ENCODE assay signal across 38 cellular contexts in the genomic region with DNA sequence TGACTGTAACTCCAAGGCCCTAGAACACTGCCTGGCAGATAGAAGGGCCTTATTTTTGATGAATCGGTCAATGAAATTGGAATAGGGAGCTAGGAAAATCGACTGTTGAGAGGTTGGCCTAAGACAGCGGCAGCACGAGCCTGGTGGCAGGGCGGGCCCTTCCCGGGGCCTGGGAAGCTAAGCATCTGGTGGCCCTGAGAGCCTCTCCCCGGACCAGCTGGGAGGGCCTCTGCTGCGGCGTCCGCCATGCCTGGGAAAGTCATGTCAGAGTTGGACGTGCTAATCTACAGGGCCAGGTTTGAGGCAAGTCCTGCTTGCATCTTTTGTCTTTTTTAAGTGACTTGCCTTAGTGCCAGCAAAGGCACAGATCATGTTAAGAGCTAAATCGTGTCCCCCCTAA. TPM values are rescaled to one million over a fixed set of nuclear protein-coding genes. Genes with fewer than 3 reads are reported as not detected.
"Had no signal": no experiment of that assay in that cellular context is flagged by ENCODE, and none has a peak within 500 bp of the region (broad histone marks: within the 10 kb centered on the region; RNA-seq: fewer than 3 reads in every experiment).

No MANE protein-coding gene starts in this region.

- H3K4me1 Mint-ChIP-seq: activated CD4-positive, alpha-beta memory T cell treated with anti-CD3 and anti-CD28 coated beads, Interleukin-2, amount 10 ng/mL, durations not matched to agents 7 days and 5 days; activated CD4-positive, alpha-beta T cell treated with anti-CD3 and anti-CD28 coated beads for 36 hours; activated CD4-positive, alpha-beta T cell treated with anti-CD3 and anti-CD28 coated beads, Interleukin-2, amount 10 ng/mL, durations not matched to agents 7 days and 5 days; activated CD8-positive, alpha-beta memory T cell treated with anti-CD3 and anti-CD28 coated beads, Interleukin-2, amount 10 ng/mL, durations not matched to agents 7 days and 5 days; activated naive CD4-positive, alpha-beta T cell treated with anti-CD3 and anti-CD28 coated beads, Interleukin-2, amount 10 ng/mL, durations not matched to agents 7 days and 5 days; activated naive CD4-positive, alpha-beta T cell treated with anti-CD3 and anti-CD28 coated beads, Interleukin-2, amount 50 U/mL, for 24 hours; activated naive CD8-positive, alpha-beta T cell treated with anti-CD3 and anti-CD28 coated beads, Interleukin-2, amount 10 ng/mL, durations not matched to agents 7 days and 5 days; activated naive CD8-positive, alpha-beta T cell treated with anti-CD3 and anti-CD28 coated beads, Interleukin-2, amount 50 U/mL, for 24 hours; brain; central memory CD8-positive, alpha-beta T cell; WTC11 had no signal

- H3K4me3 Mint-ChIP-seq: activated CD4-positive, alpha-beta memory T cell treated with anti-CD3 and anti-CD28 coated beads, Interleukin-2, amount 10 ng/mL, durations not matched to agents 7 days and 5 days; activated CD4-positive, alpha-beta T cell treated with anti-CD3 and anti-CD28 coated beads for 36 hours; activated CD4-positive, alpha-beta T cell treated with anti-CD3 and anti-CD28 coated beads, Interleukin-2, amount 10 ng/mL, durations not matched to agents 7 days and 5 days; activated CD8-positive, alpha-beta memory T cell treated with anti-CD3 and anti-CD28 coated beads, Interleukin-2, amount 10 ng/mL, durations not matched to agents 7 days and 5 days; activated CD8-positive, alpha-beta T cell treated with anti-CD3 and anti-CD28 coated beads, Interleukin-2, amount 10 ng/mL, durations not matched to agents 7 days and 5 days; activated naive CD4-positive, alpha-beta T cell treated with anti-CD3 and anti-CD28 coated beads, Interleukin-2, amount 10 ng/mL, durations not matched to agents 7 days and 5 days; activated naive CD4-positive, alpha-beta T cell treated with anti-CD3 and anti-CD28 coated beads, Interleukin-2, amount 50 U/mL, for 24 hours; activated naive CD8-positive, alpha-beta T cell; activated naive CD8-positive, alpha-beta T cell treated with anti-CD3 and anti-CD28 coated beads, Interleukin-2, amount 10 ng/mL, durations not matched to agents 7 days and 5 days; activated naive CD8-positive, alpha-beta T cell treated with anti-CD3 and anti-CD28 coated beads, Interleukin-2, amount 50 U/mL, for 24 hours; activated T-cell treated with anti-CD3 and anti-CD28 coated beads, Interleukin-2, amount 50 U/mL, for 24 hours; brain; central memory CD8-positive, alpha-beta T cell; T-helper 1 cell treated with Interleukin-12 subunit alpha and Interleukin-12 subunit beta and Interleukin-4 antibody, amounts not matched to agents 30 μg/mL and 1 μg/mL, for 36 hours; T-helper 2 cell treated with Interferon-gamma antibody and Interleukin-4, amounts not matched to agents 5 μg/mL and 100 μg/mL, for 36 hours; WTC11 had no signal

- H3K27me3 Mint-ChIP-seq: activated CD4-positive, alpha-beta T cell treated with anti-CD3 and anti-CD28 coated beads, Interleukin-2, amount 10 ng/mL, durations not matched to agents 7 days and 5 days; activated naive CD8-positive, alpha-beta T cell; activated naive CD8-positive, alpha-beta T cell treated with anti-CD3 and anti-CD28 coated beads, Interleukin-2, amount 10 ng/mL, durations not matched to agents 7 days and 5 days had no signal

- ATAC-seq: activated CD4-positive, alpha-beta T cell treated with anti-CD3 and anti-CD28 coated beads for 36 hours; activated CD4-positive, CD25-positive, alpha-beta regulatory T cell treated with anti-CD3 and anti-CD28 coated beads, Interleukin-2, amount 50 U/mL, for 24 hours; activated CD8-positive, alpha-beta memory T cell treated with anti-CD3 and anti-CD28 coated beads, Interleukin-2, amount 10 ng/mL, durations not matched to agents 7 days and 5 days; activated CD8-positive, alpha-beta T cell treated with anti-CD3 and anti-CD28 coated beads, Interleukin-2, amount 10 ng/mL, durations not matched to agents 7 days and 5 days; activated naive CD8-positive, alpha-beta T cell treated with anti-CD3 and anti-CD28 coated beads, Interleukin-2, amount 50 U/mL, for 24 hours; WTC11 had no signal

- H3K27ac Mint-ChIP-seq: activated CD4-positive, alpha-beta memory T cell treated with anti-CD3 and anti-CD28 coated beads, Interleukin-2, amount 10 ng/mL, durations not matched to agents 7 days and 5 days; activated CD4-positive, alpha-beta T cell treated with anti-CD3 and anti-CD28 coated beads for 36 hours; activated CD4-positive, alpha-beta T cell treated with anti-CD3 and anti-CD28 coated beads, Interleukin-2, amount 10 ng/mL, durations not matched to agents 7 days and 5 days; activated CD8-positive, alpha-beta memory T cell treated with anti-CD3 and anti-CD28 coated beads, Interleukin-2, amount 10 ng/mL, durations not matched to agents 7 days and 5 days; activated CD8-positive, alpha-beta T cell treated with anti-CD3 and anti-CD28 coated beads, Interleukin-2, amount 10 ng/mL, durations not matched to agents 7 days and 5 days; activated naive CD4-positive, alpha-beta T cell treated with anti-CD3 and anti-CD28 coated beads, Interleukin-2, amount 10 ng/mL, durations not matched to agents 7 days and 5 days; activated naive CD4-positive, alpha-beta T cell treated with anti-CD3 and anti-CD28 coated beads, Interleukin-2, amount 50 U/mL, for 24 hours; activated naive CD8-positive, alpha-beta T cell; activated naive CD8-positive, alpha-beta T cell treated with anti-CD3 and anti-CD28 coated beads, Interleukin-2, amount 10 ng/mL, durations not matched to agents 7 days and 5 days; activated naive CD8-positive, alpha-beta T cell treated with anti-CD3 and anti-CD28 coated beads, Interleukin-2, amount 50 U/mL, for 24 hours; activated T-cell treated with anti-CD3 and anti-CD28 coated beads, Interleukin-2, amount 50 U/mL, for 24 hours; activated T-helper 2 cell treated with anti-CD3 and anti-CD28 coated beads, Interferon-gamma antibody, Interleukin-2, Interleukin-4, amounts not matched to agents 10 μg/mL and 5 μg/mL and 100 μg/mL, durations not matched to agents 14 hours and 24 hours and 36 hours; brain; T-helper 1 cell treated with Interleukin-12 subunit alpha and Interleukin-12 subunit beta and Interleukin-4 antibody, amounts not matched to agents 30 μg/mL and 1 μg/mL, for 36 hours; T-helper 2 cell treated with Interferon-gamma antibody and Interleukin-4, amounts not matched to agents 5 μg/mL and 100 μg/mL, for 36 hours; WTC11 had no signal

- H3K36me3 Mint-ChIP-seq: activated CD8-positive, alpha-beta memory T cell treated with anti-CD3 and anti-CD28 coated beads, Interleukin-2, amount 10 ng/mL, durations not matched to agents 7 days and 5 days; activated naive CD4-positive, alpha-beta T cell treated with anti-CD3 and anti-CD28 coated beads, Interleukin-2, amount 10 ng/mL, durations not matched to agents 7 days and 5 days; activated naive CD4-positive, alpha-beta T cell treated with anti-CD3 and anti-CD28 coated beads, Interleukin-2, amount 50 U/mL, for 24 hours; activated naive CD8-positive, alpha-beta T cell; activated naive CD8-positive, alpha-beta T cell treated with anti-CD3 and anti-CD28 coated beads, Interleukin-2, amount 10 ng/mL, durations not matched to agents 7 days and 5 days; brain; WTC11 had no signal

- H3K9me3 Mint-ChIP-seq: activated CD4-positive, alpha-beta memory T cell treated with anti-CD3 and anti-CD28 coated beads, Interleukin-2, amount 10 ng/mL, durations not matched to agents 7 days and 5 days; activated CD4-positive, alpha-beta T cell treated with anti-CD3 and anti-CD28 coated beads, Interleukin-2, amount 10 ng/mL, durations not matched to agents 7 days and 5 days; activated naive CD4-positive, alpha-beta T cell treated with anti-CD3 and anti-CD28 coated beads, Interleukin-2, amount 10 ng/mL, durations not matched to agents 7 days and 5 days; activated naive CD4-positive, alpha-beta T cell treated with anti-CD3 and anti-CD28 coated beads, Interleukin-2, amount 50 U/mL, for 24 hours; activated naive CD8-positive, alpha-beta T cell treated with anti-CD3 and anti-CD28 coated beads, Interleukin-2, amount 10 ng/mL, durations not matched to agents 7 days and 5 days; activated naive CD8-positive, alpha-beta T cell treated with anti-CD3 and anti-CD28 coated beads, Interleukin-2, amount 50 U/mL, for 24 hours; activated T-cell treated with anti-CD3 and anti-CD28 coated beads, Interleukin-2, amount 50 U/mL, for 24 hours; activated T-helper 2 cell treated with anti-CD3 and anti-CD28 coated beads, Interferon-gamma antibody, Interleukin-2, Interleukin-4, amounts not matched to agents 10 μg/mL and 5 μg/mL and 100 μg/mL, durations not matched to agents 14 hours and 24 hours and 36 hours; T-helper 1 cell treated with Interleukin-12 subunit alpha and Interleukin-12 subunit beta and Interleukin-4 antibody, amounts not matched to agents 30 μg/mL and 1 μg/mL, for 36 hours; T-helper 2 cell treated with Interferon-gamma antibody and Interleukin-4, amounts not matched to agents 5 μg/mL and 100 μg/mL, for 36 hours had no signal

- DNase-seq: activated CD4-positive, alpha-beta memory T cell treated with anti-CD3 and anti-CD28 coated beads, Interleukin-2, amount 10 ng/mL, durations not matched to agents 7 days and 5 days; activated CD4-positive, alpha-beta T cell treated with anti-CD3 and anti-CD28 coated beads for 1 hour; activated CD4-positive, alpha-beta T cell treated with anti-CD3 and anti-CD28 coated beads for 36 hours; activated CD4-positive, alpha-beta T cell treated with anti-CD3 and anti-CD28 coated beads for 48 hours; activated CD4-positive, alpha-beta T cell treated with anti-CD3 and anti-CD28 coated beads, Interleukin-2, amount 10 ng/mL, durations not matched to agents 7 days and 5 days; activated CD4-positive, alpha-beta T cell treated with anti-CD3 and anti-CD28 coated beads, Interleukin-2, amount 50 U/mL, for 48 hours; activated CD4-positive, CD25-positive, alpha-beta regulatory T cell; activated CD8-positive, alpha-beta memory T cell treated with anti-CD3 and anti-CD28 coated beads for 24 hours; activated CD8-positive, alpha-beta memory T cell treated with anti-CD3 and anti-CD28 coated beads, Interleukin-2, amount 10 ng/mL, durations not matched to agents 7 days and 5 days; activated CD8-positive, alpha-beta memory T cell treated with anti-CD3 and anti-CD28 coated beads, Interleukin-2, amount 50 U/mL, for 48 hours; activated CD8-positive, alpha-beta T cell treated with anti-CD3 and anti-CD28 coated beads, Interleukin-2, amount 10 ng/mL, durations not matched to agents 7 days and 5 days; activated effector memory CD4-positive, alpha-beta T cell treated with Interleukin-2 at 50 U/mL for 16 hours; activated gamma-delta T cell; activated naive CD4-positive, alpha-beta T cell treated with anti-CD3 and anti-CD28 coated beads, Interleukin-2, amount 10 ng/mL, durations not matched to agents 7 days and 5 days; activated naive CD4-positive, alpha-beta T cell treated with Interleukin-2 at 50 U/mL for 16 hours; activated naive CD8-positive, alpha-beta T cell treated with anti-CD3 and anti-CD28 coated beads, Interleukin-2, amount 10 ng/mL, durations not matched to agents 7 days and 5 days; activated naive CD8-positive, alpha-beta T cell treated with anti-CD3 and anti-CD28 coated beads, Interleukin-2, amount 50 U/mL, for 24 hours; activated T-cell treated with anti-CD3 and anti-CD28 coated beads, Interleukin-2, amount 50 U/mL, for 24 hours; activated T-cell treated with anti-CD3 and anti-CD28 coated beads, Interleukin-2, amount 50 U/mL, for 48 hours; amygdala; anterior cingulate cortex; caudate nucleus; cerebellar nuclear complex; T-helper 2 cell; T-helper 9 cell had no signal

RNA-seq across cellular contexts. Expression of gene GPR12, which starts 11.2 kb away (rescaled TPM):
- total RNA-seq: activated CD4-positive, alpha-beta memory T cell treated with anti-CD3 and anti-CD28 coated beads, Interleukin-2, amount 10 ng/mL, durations not matched to agents 7 days and 5 days; activated CD4-positive, alpha-beta T cell treated with anti-CD3 and anti-CD28 coated beads for 36 hours; activated CD4-positive, alpha-beta T cell treated with anti-CD3 and anti-CD28 coated beads, Interleukin-2, amount 10 ng/mL, durations not matched to agents 7 days and 5 days; activated CD8-positive, alpha-beta memory T cell treated with anti-CD3 and anti-CD28 coated beads, Interleukin-2, amount 10 ng/mL, durations not matched to agents 7 days and 5 days; activated CD8-positive, alpha-beta T cell treated with anti-CD3 and anti-CD28 coated beads, Interleukin-2, amount 10 ng/mL, durations not matched to agents 7 days and 5 days; activated naive CD8-positive, alpha-beta T cell treated with anti-CD3 and anti-CD28 coated beads, Interleukin-2, amount 10 ng/mL, durations not matched to agents 7 days and 5 days; activated T-helper 2 cell treated with anti-CD3 and anti-CD28 coated beads, Interferon-gamma antibody, Interleukin-2, Interleukin-4, amounts not matched to agents 10 μg/mL and 5 μg/mL and 100 μg/mL, durations not matched to agents 14 hours and 24 hours and 36 hours; ascending aorta; bronchial epithelial cell; cardiac muscle cell; chondrocyte had no signal
- polyA plus RNA-seq: cardiac muscle cell had no signal
